In genomic region chr16:89658221-89658879, GRCh38 we compare ENCODE assay signal across 8 cellular contexts. TPM values are rescaled to one million over a fixed set of nuclear protein-coding genes. Genes with fewer than 3 reads are reported as not detected.
DNase-seq lines count a peak whose midpoint lies in the region; ATAC-seq lines count a peak whose summit lies in the region.

No MANE protein-coding gene starts in this region.

- intact Hi-C loops in CD4-positive, alpha-beta memory T cell (cut with micrococcal nuclease): no loop called here
- intact Hi-C loops in right cardiac atrium (cut with DNase I): no loop called here

- peak overlapping the region; percentile 85 to 91 (median 88) for H3K4me3 Mint-ChIP-seq in CD4-positive, alpha-beta memory T cell
- peak overlapping the region; percentile 94 for H3K4me3 Mint-ChIP-seq in activated T-helper 17 cell treated with anti-CD3 and anti-CD28 coated beads, Interleukin-2, amount 50 U/mL, for 72 hours

- H3K9me3 ChIP-seq in CD4-positive, alpha-beta memory T cell (ENCODE audit: control insufficient read depth in 1 of 2, low read length in 2 of 2): no peaks in the 10 kb centered on the region
- no peaks in the 10 kb centered on the region for H3K9me3 ChIP-seq in right cardiac atrium (ENCODE audit: control insufficient read depth, low read length)

- CTCF ChIA-PET in CD4-positive, alpha-beta memory T cell (lab: Charles Lee; ENCODE audit: partially characterized antibody): interaction anchor here (3.1 kb wide), 1 partner anchor 42 kb away, joined by 10 read pairs; no protein-coding TSS in a partner anchor

- peaks cover 13 to 46% (median 26%) of the 10 kb centered on the region in 4 donors for H3K4me1 Mint-ChIP-seq in CD4-positive, alpha-beta memory T cell
- H3K4me1 Mint-ChIP-seq in activated T-helper 17 cell treated with anti-CD3 and anti-CD28 coated beads, Interleukin-2, amount 50 U/mL, for 72 hours: peaks cover 6% of the 10 kb centered on the region

- H3K4me1 ChIP-seq in CD4-positive, alpha-beta memory T cell (ENCODE audit: insufficient read depth, low read length): peaks cover 21% of the 10 kb centered on the region
- H3K4me1 ChIP-seq in right cardiac atrium (ENCODE audit: control insufficient read depth, insufficient read depth, low read length): peaks cover 9% of the 10 kb centered on the region

- H3K9me3 Mint-ChIP-seq in CD4-positive, alpha-beta memory T cell: no peaks in the 10 kb centered on the region
- no peaks in the 10 kb centered on the region for H3K9me3 Mint-ChIP-seq in activated T-helper 17 cell treated with anti-CD3 and anti-CD28 coated beads, Interleukin-2, amount 50 U/mL, for 72 hours

- ATAC-seq in HG03135 (IDR thresholded peaks at IDR 0.05; ENCODE audit: unreplicated experiment): peak; percentile 14
- peak; percentile 30 for ATAC-seq in activated T-helper 17 cell treated with anti-CD3 and anti-CD28 coated beads, Interleukin-2, amount 50 U/mL, for 72 hours (replicated peaks)
- peak in 1 of 2 donors; percentile 20 for ATAC-seq in right cardiac atrium
- no peak for ATAC-seq in GM19035 (IDR thresholded peaks at IDR 0.05; ENCODE audit: unreplicated experiment)

- peak overlapping the region; percentile 30 to 92 for H3K4me3 ChIP-seq in CD4-positive, alpha-beta memory T cell (ENCODE audit: low read length in 2 of 2)
- peak overlapping the region; percentile 90 for H3K4me3 ChIP-seq in right cardiac atrium (ENCODE audit: low read length)
- peak overlapping the region; percentile 60 to 99 (median 88) for H3K4me3 ChIP-seq in skin epidermis

- peak overlapping the region; percentile 93 for H3K27ac ChIP-seq in CD4-positive, alpha-beta memory T cell (ENCODE audit: low read depth, low read length)
- H3K27ac ChIP-seq in right cardiac atrium (ENCODE audit: low read length): peak overlapping the region; percentile 2
- peak overlapping the region in 20 of 21 experiments; percentile 80 to 94 (median 88) for H3K27ac ChIP-seq in skin epidermis

- 16% methylated on average over 27 of the region's 27 CpGs for WGBS in right cardiac atrium

- H3K27ac Mint-ChIP-seq in CD4-positive, alpha-beta memory T cell: peak overlapping the region; percentile 77 to 91 (median 90)
- H3K27ac Mint-ChIP-seq in activated T-helper 17 cell treated with anti-CD3 and anti-CD28 coated beads, Interleukin-2, amount 50 U/mL, for 72 hours: peak overlapping the region; percentile 93

- no peak for DNase-seq in CD4-positive, alpha-beta memory T cell
- DNase-seq in right cardiac atrium: peak in 1 of 3 donors; percentile 61
- no peak for DNase-seq in NOMO-1 treated with dmso at 0.1 percent for 144 hours (lab: John Stamatoyannopoulos, UW; ENCODE audit: unreplicated experiment)
- DNase-seq in stimulated activated naive CD4-positive, alpha-beta T cell treated with Interleukin-2 at 50 U/mL for 16 hours (lab: John Stamatoyannopoulos, UW): no peak

- H3K27me3 ChIP-seq in CD4-positive, alpha-beta memory T cell (ENCODE audit: insufficient read depth, low read length): no peaks in the 10 kb centered on the region
- no peaks in the 10 kb centered on the region for H3K27me3 ChIP-seq in right cardiac atrium (ENCODE audit: control insufficient read depth, insufficient read depth)

- H3K36me3 Mint-ChIP-seq in CD4-positive, alpha-beta memory T cell: peaks cover 8 to 22% of the 10 kb centered on the region in 2 donors
- peaks cover 75% of the 10 kb centered on the region for H3K36me3 Mint-ChIP-seq in activated T-helper 17 cell treated with anti-CD3 and anti-CD28 coated beads, Interleukin-2, amount 50 U/mL, for 72 hours (ENCODE audit: low read depth)

- POLR2A ChIA-PET in CD4-positive, alpha-beta memory T cell (lab: Charles Lee; ENCODE audit: partially characterized antibody): interaction anchor here (1.2 to 1.7 kb wide), 3 partner anchors 28 to 230 kb away, joined by 5 to 11 read pairs (median 9); partner anchors contain the start of gene CDK10

- no peaks in the 10 kb centered on the region for H3K27me3 Mint-ChIP-seq in CD4-positive, alpha-beta memory T cell
- no peaks in the 10 kb centered on the region for H3K27me3 Mint-ChIP-seq in activated T-helper 17 cell treated with anti-CD3 and anti-CD28 coated beads, Interleukin-2, amount 50 U/mL, for 72 hours

- no peaks in the 10 kb centered on the region for H3K36me3 ChIP-seq in CD4-positive, alpha-beta memory T cell (ENCODE audit: insufficient read depth, low read length)

RNA-seq across cellular contexts. Expression of gene SPATA33, which starts 0.7 kb away (rescaled TPM):
- 10 to 100 TPM in 1 of 2 experiments, 1 to 10 TPM in 1; 8.6 to 10.5 TPM for total RNA-seq in CD4-positive, alpha-beta memory T cell
- 1 to 10 TPM; 2.5 to 5.7 TPM for polyA plus RNA-seq in CD4-positive, alpha-beta memory T cell
- total RNA-seq in activated T-helper 17 cell treated with anti-CD3 and anti-CD28 coated beads, Interleukin-2, amount 50 U/mL, for 72 hours: 10 to 100 TPM; 13.3 to 21.5 TPM
- total RNA-seq in right cardiac atrium: 1 to 10 TPM; 1.4 to 5.3 (median 3.3) TPM
- 2.4 TPM for polyA plus RNA-seq in right cardiac atrium

RNA-seq across cellular contexts. Expression of gene CHMP1A, which starts 0.8 kb away (rescaled TPM):
- total RNA-seq in CD4-positive, alpha-beta memory T cell: 10 to 100 TPM; 77.3 to 88.9 TPM
- polyA plus RNA-seq in CD4-positive, alpha-beta memory T cell: 10 to 100 TPM; 66.5 to 83.9 TPM
- 10 to 100 TPM; 63.8 to 95.6 TPM for total RNA-seq in activated T-helper 17 cell treated with anti-CD3 and anti-CD28 coated beads, Interleukin-2, amount 50 U/mL, for 72 hours
- 10 to 100 TPM; 36.2 to 48.8 (median 38.7) TPM for total RNA-seq in right cardiac atrium
- 35.1 TPM for polyA plus RNA-seq in right cardiac atrium

RNA-seq across cellular contexts. Expression of gene CDK10, which starts 28.1 kb away (rescaled TPM):
- total RNA-seq in CD4-positive, alpha-beta memory T cell: 100 to 1,000 TPM; 134 to 140 TPM
- polyA plus RNA-seq in CD4-positive, alpha-beta memory T cell: 10 to 100 TPM; 24.8 to 33.5 TPM
- total RNA-seq in activated T-helper 17 cell treated with anti-CD3 and anti-CD28 coated beads, Interleukin-2, amount 50 U/mL, for 72 hours: 10 to 100 TPM; 81.1 to 98.8 TPM
- 10 to 100 TPM; 21.4 to 29.7 (median 26.9) TPM for total RNA-seq in right cardiac atrium
- 25.7 TPM for polyA plus RNA-seq in right cardiac atrium

RNA-seq across cellular contexts. Expression of gene SPATA2L, which starts 43.2 kb away (rescaled TPM):
- 10 to 100 TPM; 12.7 to 13.1 TPM for total RNA-seq in CD4-positive, alpha-beta memory T cell
- 10 to 100 TPM in 1 of 2 donors, 1 to 10 TPM in 1; 5.4 to 13.0 TPM for polyA plus RNA-seq in CD4-positive, alpha-beta memory T cell
- total RNA-seq in activated T-helper 17 cell treated with anti-CD3 and anti-CD28 coated beads, Interleukin-2, amount 50 U/mL, for 72 hours: 1 to 10 TPM; 4.4 to 5.0 TPM
- total RNA-seq in right cardiac atrium: 1 to 10 TPM; 2.3 to 5.2 (median 3.6) TPM
- 3.1 TPM for polyA plus RNA-seq in right cardiac atrium

RNA-seq across cellular contexts. Expression of gene DPEP1, which starts 44.9 kb away (rescaled TPM):
- not detected for total RNA-seq in CD4-positive, alpha-beta memory T cell
- not detected for polyA plus RNA-seq in CD4-positive, alpha-beta memory T cell
- total RNA-seq in activated T-helper 17 cell treated with anti-CD3 and anti-CD28 coated beads, Interleukin-2, amount 50 U/mL, for 72 hours: not detected
- under 1 TPM in 2 of 4 donors, not detected in 2; 0.31 to 0.53 TPM for total RNA-seq in right cardiac atrium
- 0.18 TPM for polyA plus RNA-seq in right cardiac atrium

Comparison
In these comparisons a context has a peak if more than half of its experiments do, and no peak if none do; other contexts are left out.
1. H3K27ac ChIP-seq: peak in every context shown above with its lines; median percentile 93 in CD4-positive, alpha-beta memory T cell; 88 in skin epidermis; 2 in right cardiac atrium.